Comparison of ENCODE assay signal across 18 cellular contexts in the genomic region with DNA sequence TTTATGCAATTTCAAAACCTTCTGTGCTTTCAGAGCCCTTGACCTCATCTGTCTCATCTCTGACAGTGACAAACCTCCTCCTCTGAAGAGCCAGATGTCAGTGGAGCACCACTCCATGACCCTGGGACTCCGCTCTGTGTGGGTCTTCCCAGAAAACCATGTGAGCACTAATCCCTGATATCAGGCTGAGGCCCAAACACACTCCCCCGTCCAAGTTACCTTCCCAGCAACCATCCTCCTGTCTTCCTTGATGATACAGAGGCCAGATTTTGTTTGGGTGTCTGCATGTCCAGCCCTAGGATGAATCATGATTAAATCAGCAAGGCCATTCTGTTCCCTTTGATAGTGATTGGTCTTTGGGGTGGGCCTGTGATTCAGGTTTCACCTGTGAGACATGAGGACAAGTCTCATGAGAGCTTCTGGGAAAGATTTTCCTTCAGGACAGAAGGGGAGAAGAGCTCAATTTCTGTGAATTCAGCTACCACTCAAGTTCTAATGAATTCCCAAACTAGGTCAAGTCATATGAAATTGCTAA.
"Had no signal": no experiment of that assay in that cellular context is flagged by ENCODE, and none has a peak within 500 bp of the region (broad histone marks: within the 10 kb centered on the region; RNA-seq: fewer than 3 reads in every experiment).

No MANE protein-coding gene starts in this region.

- H3K27ac Mint-ChIP-seq: activated CD4-positive, alpha-beta memory T cell treated with anti-CD3 and anti-CD28 coated beads, Interleukin-2, amount 10 ng/mL, durations not matched to agents 7 days and 5 days; activated CD4-positive, alpha-beta T cell treated with anti-CD3 and anti-CD28 coated beads for 36 hours; activated naive CD4-positive, alpha-beta T cell treated with anti-CD3 and anti-CD28 coated beads, Interleukin-2, amount 50 U/mL, for 24 hours; activated T-cell treated with anti-CD3 and anti-CD28 coated beads, Interleukin-2, amount 50 U/mL, for 24 hours; stimulated activated memory B cell treated with anti-CD40 and anti-IgM and Interleukin-4, amounts not matched to agents 10 μg/mL and 1 μg/mL and 100 μg/mL, for 72 hours had no signal

- DNase-seq: activated CD4-positive, alpha-beta memory T cell treated with anti-CD3 and anti-CD28 coated beads, Interleukin-2, amount 10 ng/mL, durations not matched to agents 7 days and 5 days; activated CD4-positive, alpha-beta T cell treated with anti-CD3 and anti-CD28 coated beads for 36 hours; activated T-cell treated with anti-CD3 and anti-CD28 coated beads, Interleukin-2, amount 50 U/mL, for 24 hours; amniotic stem cell; body of pancreas; dermis blood vessel endothelial cell; kidney; left ventricle myocardium superior; mesendoderm; pancreas; SHP77 treated with DMSO at 0.1 percent for 48 hours; sigmoid colon; stimulated activated CD4-positive, alpha-beta T cell treated with anti-CD3 and anti-CD28 coated beads, Interleukin-1b, Interleukin-23, amount 100 ng/mL, for 48 hours; transverse colon had no signal

- H3K9me3 ChIP-seq: body of pancreas, pancreas had no signal

- H3K4me1 Mint-ChIP-seq: activated naive CD4-positive, alpha-beta T cell treated with anti-CD3 and anti-CD28 coated beads, Interleukin-2, amount 50 U/mL, for 24 hours; stimulated activated memory B cell treated with anti-CD40 and anti-IgM and Interleukin-4, amounts not matched to agents 10 μg/mL and 1 μg/mL and 100 μg/mL, for 72 hours had no signal

- H3K27me3 Mint-ChIP-seq: activated CD4-positive, alpha-beta T cell treated with anti-CD3 and anti-CD28 coated beads for 36 hours; activated naive CD4-positive, alpha-beta T cell treated with anti-CD3 and anti-CD28 coated beads, Interleukin-2, amount 50 U/mL, for 24 hours; stimulated activated memory B cell treated with anti-CD40 and anti-IgM and Interleukin-4, amounts not matched to agents 10 μg/mL and 1 μg/mL and 100 μg/mL, for 72 hours had no signal

- H3K27me3 ChIP-seq: body of pancreas, pancreas, sigmoid colon, transverse colon had no signal

- H3K36me3 ChIP-seq: pancreas, sigmoid colon, transverse colon had no signal

- H3K27ac ChIP-seq: body of pancreas, pancreas, transverse colon had no signal

- H3K4me1 ChIP-seq: pancreas, sigmoid colon, transverse colon had no signal

- H3K4me3 ChIP-seq: body of pancreas, pancreas, sigmoid colon, transverse colon had no signal

- ATAC-seq: activated CD4-positive, alpha-beta T cell treated with anti-CD3 and anti-CD28 coated beads for 36 hours; body of pancreas; left ventricle myocardium superior; pancreas; SK-N-SH treated with all-trans-retinoic acid at 6 μM for 48 hours; stimulated activated memory B cell treated with anti-CD40 and anti-IgM and Interleukin-4, amounts not matched to agents 10 μg/mL and 1 μg/mL and 100 μg/mL, for 72 hours had no signal

- H3K4me3 Mint-ChIP-seq: activated CD4-positive, alpha-beta memory T cell treated with anti-CD3 and anti-CD28 coated beads, Interleukin-2, amount 10 ng/mL, durations not matched to agents 7 days and 5 days; activated CD4-positive, alpha-beta T cell treated with anti-CD3 and anti-CD28 coated beads for 36 hours; activated naive CD4-positive, alpha-beta T cell treated with anti-CD3 and anti-CD28 coated beads, Interleukin-2, amount 50 U/mL, for 24 hours; activated T-cell treated with anti-CD3 and anti-CD28 coated beads, Interleukin-2, amount 50 U/mL, for 24 hours; neural crest cell; stimulated activated memory B cell treated with anti-CD40 and anti-IgM and Interleukin-4, amounts not matched to agents 10 μg/mL and 1 μg/mL and 100 μg/mL, for 72 hours had no signal
